ENCODE assay signal across 16 cellular contexts in genomic region chr2:231200805-231201474, GRCh38. TPM values are rescaled to one million over a fixed set of nuclear protein-coding genes. Genes with fewer than 3 reads are reported as not detected.
DNase-seq lines count a peak whose midpoint lies in the region; ATAC-seq and TF ChIP-seq lines count a peak whose summit lies in the region.
"Had no signal": no experiment of that assay in that cellular context is flagged by ENCODE, and none has a peak within 500 bp of the region (broad histone marks: within the 10 kb centered on the region; RNA-seq: fewer than 3 reads in every experiment).

No MANE protein-coding gene starts in this region.

- intact Hi-C loops in PC-9 (cut with micrococcal nuclease; ENCODE audit: unreplicated experiment): no loop called here
- intact Hi-C loops in lower leg skin (cut with DNase I; ENCODE audit: low total_unique reads): no loop called here

- no peaks in the 10 kb centered on the region for H3K9me2 ChIP-seq in PC-9 (ENCODE audit: insufficient read depth)

- H3K79me2 ChIP-seq in PC-9 (ENCODE audit: low read depth) (no peaks in the 10 kb centered on the region), neural progenitor cell (ENCODE audit: low read depth) (peaks cover 25% of the 10 kb centered on the region)

- BruUV-seq in PC-9 (replicated peaks; lab: Mats Ljungman, UMichigan): no TSS peak

- H3K36me3 ChIP-seq in PC-9 (ENCODE audit: low read depth): no peaks in the 10 kb centered on the region
- no peaks in the 10 kb centered on the region for H3K36me3 ChIP-seq in neural progenitor cell
- no peaks in the 10 kb centered on the region for H3K36me3 ChIP-seq in tibial nerve

- H2AFZ ChIP-seq in PC-9: no peak overlapping the region
- H2AFZ ChIP-seq in neural progenitor cell (replicated peaks): no peak overlapping the region

- H3F3A ChIP-seq in PC-9 (ENCODE audit: insufficient read depth, low read depth) (no peaks in the 10 kb centered on the region), neural progenitor cell (ENCODE audit: low read depth) (peaks cover 6% of the 10 kb centered on the region)

- POLR2A ChIA-PET in PC-9 (lab: Charles Lee; ENCODE audit: unreplicated experiment): no interaction called here

- peak overlapping the region; percentile 55 for H3K4me3 Mint-ChIP-seq in neural progenitor cell

- H3K9me3 Mint-ChIP-seq in neural progenitor cell: peaks cover 2% of the 10 kb centered on the region

- no peak overlapping the region for H3K27ac ChIP-seq in PC-9
- no peak overlapping the region for H3K27ac ChIP-seq in neural progenitor cell
- H3K27ac ChIP-seq in tibial nerve: no peak overlapping the region
- H3K27ac ChIP-seq: testis had no signal

- H3K27ac Mint-ChIP-seq in neural progenitor cell: peak overlapping the region; percentile 19

- H4K20me1 ChIP-seq in PC-9 (ENCODE audit: insufficient read depth) (no peaks in the 10 kb centered on the region), neural progenitor cell (ENCODE audit: low read depth) (no peaks in the 10 kb centered on the region)

- DNase-seq in EL: peak; percentile 89
- DNase-seq in PC-9: peak; percentile 53 to 56
- DNase-seq in choroid plexus epithelial cell (ENCODE audit: low read depth): peak; percentile 53
- DNase-seq in neural progenitor cell (ENCODE audit: low spot score): no peak
- DNase-seq in OCI-M2 (lab: John Stamatoyannopoulos, UW; ENCODE audit: unreplicated experiment): no peak
- DNase-seq in lower leg skin (ENCODE audit: low spot score in 2 of 2): no peak
- DNase-seq in tibial nerve (ENCODE audit: low spot score in 2 of 2): no peak
- DNase-seq: aorta; erythroblast; left cardiac atrium; NCI-H774; occipital lobe; stimulated activated CD4-positive, alpha-beta T cell treated with anti-CD3 and anti-CD28 coated beads, Interleukin-4, amount 100 ng/mL, for 24 hours; T-helper 2 cell; testis had no signal

- 55 to 71% methylated on average over 3 of the region's 3 CpGs for WGBS in lower leg skin, 2 donors
- 84 to 86% methylated on average over 3 of the region's 3 CpGs for WGBS in tibial nerve, 2 donors

- TF ChIP-seq EP300 in tibial nerve (IDR thresholded peaks at IDR 0.05): no peak

- ATAC-seq in HG03521 (IDR thresholded peaks at IDR 0.05; ENCODE audit: unreplicated experiment): no peak
- ATAC-seq: left cardiac atrium had no signal

- peaks cover 16% of the 10 kb centered on the region for H3K36me3 Mint-ChIP-seq in neural progenitor cell

- H3K4me2 ChIP-seq in PC-9: 0 out of 2 replicates have a peak overlapping the region, but pooled peaks have one; percentile 81
- no peak overlapping the region for H3K4me2 ChIP-seq in neural progenitor cell

- H3K4me1 ChIP-seq in PC-9 (replicated peaks; ENCODE audit: insufficient read depth): peaks cover 25% of the 10 kb centered on the region
- peaks cover 3% of the 10 kb centered on the region for H3K4me1 ChIP-seq in neural progenitor cell
- H3K4me1 ChIP-seq in tibial nerve: peaks cover 0 to 15% (median 2%) of the 10 kb centered on the region in 4 donors

- H3K9ac ChIP-seq in neural progenitor cell: no peak overlapping the region

- peaks cover 30% of the 10 kb centered on the region for H3K4me1 Mint-ChIP-seq in neural progenitor cell

- H3K9me3 ChIP-seq in PC-9 (ENCODE audit: insufficient read depth, low read depth): no peaks in the 10 kb centered on the region
- no peaks in the 10 kb centered on the region for H3K9me3 ChIP-seq in neural progenitor cell (ENCODE audit: low read depth)
- H3K9me3 ChIP-seq in tibial nerve: no peaks in the 10 kb centered on the region
- H3K9me3 ChIP-seq: testis had no signal

- TF ChIP-seq POLR2A in lower leg skin (IDR thresholded peaks at IDR 0.05): no peak
- no peak for TF ChIP-seq POLR2A in tibial nerve (IDR thresholded peaks at IDR 0.05)

- TF ChIP-seq CTCF in PC-9 (conservative IDR thresholded peaks at IDR 0.05): no peak
- no peak for TF ChIP-seq CTCF in choroid plexus epithelial cell (conservative IDR thresholded peaks at IDR 0.05; ENCODE audit: low read depth, low read length)
- no peak for TF ChIP-seq CTCF in neural progenitor cell (IDR thresholded peaks at IDR 0.05)
- no peak for TF ChIP-seq CTCF in lower leg skin (IDR thresholded peaks at IDR 0.05)
- no peak for TF ChIP-seq CTCF in tibial nerve (IDR thresholded peaks at IDR 0.05)

- no peak overlapping the region for H3K4me3 ChIP-seq in PC-9
- peak overlapping the region; percentile 95 for H3K4me3 ChIP-seq in choroid plexus epithelial cell (ENCODE audit: low read depth, low read length)
- H3K4me3 ChIP-seq in neural progenitor cell: no peak overlapping the region
- no peak overlapping the region for H3K4me3 ChIP-seq in lower leg skin (ENCODE audit: low read depth, poor library complexity, severe bottlenecking)
- no peak overlapping the region for H3K4me3 ChIP-seq in tibial nerve
- H3K4me3 ChIP-seq: testis had no signal

- CTCF ChIA-PET in PC-9 (lab: Charles Lee): no interaction called here

- peaks cover 6% of the 10 kb centered on the region for H3K27me3 Mint-ChIP-seq in neural progenitor cell (ENCODE audit: insufficient read depth, low read depth)

- H3K27me3 ChIP-seq in PC-9 (ENCODE audit: insufficient read depth, low read depth) (peaks cover 8% of the 10 kb centered on the region; the same call in 1 of the 2 replicates), neural progenitor cell (no peaks in the 10 kb centered on the region), tibial nerve (no peaks in the 10 kb centered on the region)
- H3K27me3 ChIP-seq: testis had no signal

RNA-seq across cellular contexts. Expression of gene ARMC9, which starts 2.5 kb away (rescaled TPM):
- total RNA-seq in PC-9 (2021) (23.4 and 29.7 TPM in 2 replicates), neural progenitor cell (ENCODE audit: low replicate concordance) (42.8 and 45.8 TPM in 2 replicates), lower leg skin (1 to 10 TPM; 2.2 to 6.9 (median 5.3) TPM), tibial nerve (10 to 100 TPM in 3 of 4 donors, 1 to 10 TPM in 1; 8.7 to 30.0 (median 18.6) TPM)

Comparison
In these comparisons a context has a peak if more than half of its experiments do, and no peak if none do; other contexts are left out.
1. DNase-seq: peak in EL (single experiment), PC-9 (2 of 2) and choroid plexus epithelial cell (single experiment); none in neural progenitor cell (single experiment), OCI-M2 (single experiment), lower leg skin (0 of 2) and tibial nerve (0 of 2).